Comparison of ENCODE assay signal across 8 cellular contexts in genomic region chr22:50621948-50622722, GRCh38.
DNase-seq lines count a peak whose midpoint lies in the region; FAIRE-seq and TF ChIP-seq lines count a peak whose summit lies in the region.

No MANE protein-coding gene starts in this region.

- no peak overlapping the region for H3K9ac ChIP-seq in parathyroid adenoma

- peak; percentile 17 for DNase-seq in NK-92 treated with Interleukin-12 subunit alpha and Interleukin-12 subunit beta, amount 100 ng/mL, for 24 hours (lab: John Stamatoyannopoulos, UW)
- DNase-seq in NK-92 (lab: John Stamatoyannopoulos, UW; ENCODE audit: unreplicated experiment) (no peak), OCI-M1 (lab: John Stamatoyannopoulos, UW) (peak; percentile 70), urothelium cell line (ENCODE audit: low spot score) (no peak), HUDEP-2 (lab: John Stamatoyannopoulos, UW; ENCODE audit: unreplicated experiment in 76 of 76) (no peak), NCI-H446 treated with DMSO at 0.1 percent for 48 hours (lab: John Stamatoyannopoulos, UW) (no peak)

- no peaks in the 10 kb centered on the region for H3K79me2 ChIP-seq in parathyroid adenoma

- TF ChIP-seq CTCF in parathyroid adenoma (IDR thresholded peaks at IDR 0.05), result no peak

- H3K36me3 ChIP-seq in parathyroid adenoma (ENCODE audit: control insufficient read depth, insufficient read depth, low read length), result no peaks in the 10 kb centered on the region

- FAIRE-seq in colon (lab: Jason Lieb, UNC), result peak; percentile 49
- FAIRE-seq in urothelium cell line (lab: Jason Lieb, UNC), result no peak

- H3K4me1 ChIP-seq in parathyroid adenoma, result peaks cover 21% of the 10 kb centered on the region

- H3K27me3 ChIP-seq in parathyroid adenoma (ENCODE audit: control insufficient read depth, insufficient read depth, low read length), result no peaks in the 10 kb centered on the region

- H3K9me3 ChIP-seq in parathyroid adenoma (ENCODE audit: control insufficient read depth, low read length), result no peaks in the 10 kb centered on the region

- peak overlapping the region; percentile 77 for H3K4me2 ChIP-seq in parathyroid adenoma (ENCODE audit: low read length)

- H3K27ac ChIP-seq in parathyroid adenoma, result peak overlapping the region; percentile 80

- H2AFZ ChIP-seq in parathyroid adenoma, result peak overlapping the region; percentile 61

- H3K4me3 ChIP-seq in parathyroid adenoma (ENCODE audit: low read depth, low read length), result peak overlapping the region; percentile 40

Comparison
In these comparisons a context has a peak if more than half of its experiments do, and no peak if none do; other contexts are left out.
1. DNase-seq: peak in NK-92 treated with Interleukin-12 subunit alpha and Interleukin-12 subunit beta, amount 100 ng/mL, for 24 hours (single experiment) and OCI-M1 (single experiment); none in NK-92 (single experiment), urothelium cell line (single experiment), HUDEP-2 (0 of 76) and NCI-H446 treated with DMSO at 0.1 percent for 48 hours (single experiment).